1 cellular context compared by ENCODE assay signal in the genomic region with DNA sequence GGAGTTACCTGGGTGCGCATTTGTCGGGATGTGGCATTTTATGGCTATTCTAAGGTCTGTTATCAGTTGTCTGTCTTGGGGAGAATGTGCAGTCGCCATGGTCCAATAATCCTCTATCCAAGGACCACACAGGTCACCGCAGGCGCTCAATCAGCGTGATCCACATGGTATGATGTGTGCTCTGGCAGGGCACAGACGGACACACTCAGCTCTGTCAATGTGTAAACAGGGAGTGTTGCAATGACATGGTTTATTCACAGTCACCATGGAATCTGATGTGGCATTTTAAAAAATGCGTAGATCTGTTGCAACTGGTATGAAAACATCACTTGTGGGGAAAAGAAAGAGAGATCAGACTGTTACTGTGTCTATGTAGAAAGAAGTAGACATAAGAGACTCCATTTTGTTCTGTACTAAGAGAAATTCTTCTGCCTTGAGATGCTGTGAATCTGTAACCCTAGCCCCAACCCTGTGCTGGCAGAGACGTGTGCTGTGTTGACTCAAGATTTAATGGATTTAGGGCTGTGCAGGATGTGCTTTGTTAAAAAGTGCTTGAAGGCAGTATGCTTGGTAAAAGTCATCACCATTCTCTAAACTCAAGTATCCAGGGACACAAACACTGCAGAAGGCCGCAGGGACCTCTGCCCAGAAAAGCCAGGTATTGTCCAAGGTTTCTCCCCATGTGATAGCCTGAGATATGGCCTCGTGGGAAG.
TF ChIP-seq lines count a peak whose summit lies in the region.
"Not testable (repeated sequence)": the region's sequence is repeated elsewhere in the genome, so short reads cannot be mapped to it uniquely, and the experiment has no call there.

No MANE protein-coding gene starts in this region.

TF ChIP-seq in HepG2, 621 proteins besides CTCF, POLR2A, EP300 and RAD21 (continues in another document):
- TF ChIP-seq KLF16 (CRISPR knock-in tag; IDR thresholded peaks at IDR 0.05) (0 out of 4 replicates have a peak, but pooled peaks of 1 of the 2 experiments have one; percentile 29), HOXA3 (CRISPR knock-in tag; IDR thresholded peaks at IDR 0.05) (peak; percentile 63), MEIS2 (CRISPR knock-in tag; IDR thresholded peaks at IDR 0.05) (peak; percentile 67; the same call in 1 of the 2 replicates), CEBPG (CRISPR knock-in tag; IDR thresholded peaks at IDR 0.05) (peak; percentile 93), NCOR1 (IDR thresholded peaks at IDR 0.05; ENCODE audit: borderline replicate concordance, low read length) (peak; percentile 37; the same call in 1 of the 2 replicates), TEAD3 (CRISPR knock-in tag; optimal IDR thresholded peaks at IDR 0.05; ENCODE audit: borderline replicate concordance) (peak; percentile 83), SSRP1 (CRISPR knock-in tag; IDR thresholded peaks at IDR 0.05) (peak; percentile 62; the same call in 1 of the 2 replicates), MXI1 (IDR thresholded peaks at IDR 0.05; ENCODE audit: borderline replicate concordance, low read depth, low read length) (peak; percentile 57; the same call in 1 of the 3 replicates), ZNF501 (CRISPR knock-in tag; IDR thresholded peaks at IDR 0.05) (0 out of 2 replicates have a peak, but pooled peaks have one; percentile 14), POGZ (CRISPR knock-in tag; IDR thresholded peaks at IDR 0.05) (0 out of 2 replicates have a peak, but pooled peaks have one; percentile 26), ZNF292 (CRISPR knock-in tag; IDR thresholded peaks at IDR 0.05; ENCODE audit: borderline replicate concordance, low read depth) (peak; percentile 85; the same call in 1 of the 2 replicates), MAFF (IDR thresholded peaks at IDR 0.05; ENCODE audit: low read depth, low read length) (peak; percentile 47; the same call in 1 of the 2 replicates), NONO (CRISPR knock-in tag; conservative IDR thresholded peaks at IDR 0.05) (0 out of 2 replicates have a peak, but pooled peaks have one; percentile 43), NR2F1 (CRISPR knock-in tag; IDR thresholded peaks at IDR 0.05) (peak in 1 of 2 experiments; percentile 44; a peak in 2 of 4 replicates), BCL6 (CRISPR knock-in tag; IDR thresholded peaks at IDR 0.05) (peak; percentile 65)
- TF ChIP-seq, protein P1, sequence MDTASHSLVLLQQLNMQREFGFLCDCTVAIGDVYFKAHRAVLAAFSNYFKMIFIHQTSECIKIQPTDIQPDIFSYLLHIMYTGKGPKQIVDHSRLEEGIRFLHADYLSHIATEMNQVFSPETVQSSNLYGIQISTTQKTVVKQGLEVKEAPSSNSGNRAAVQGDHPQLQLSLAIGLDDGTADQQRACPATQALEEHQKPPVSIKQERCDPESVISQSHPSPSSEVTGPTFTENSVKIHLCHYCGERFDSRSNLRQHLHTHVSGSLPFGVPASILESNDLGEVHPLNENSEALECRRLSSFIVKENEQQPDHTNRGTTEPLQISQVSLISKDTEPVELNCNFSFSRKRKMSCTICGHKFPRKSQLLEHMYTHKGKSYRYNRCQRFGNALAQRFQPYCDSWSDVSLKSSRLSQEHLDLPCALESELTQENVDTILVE (CRISPR knock-in tag; IDR thresholded peaks at IDR 0.05), result 0 out of 2 replicates have a peak, but pooled peaks have one; percentile 45
- TF ChIP-seq, protein P2, sequence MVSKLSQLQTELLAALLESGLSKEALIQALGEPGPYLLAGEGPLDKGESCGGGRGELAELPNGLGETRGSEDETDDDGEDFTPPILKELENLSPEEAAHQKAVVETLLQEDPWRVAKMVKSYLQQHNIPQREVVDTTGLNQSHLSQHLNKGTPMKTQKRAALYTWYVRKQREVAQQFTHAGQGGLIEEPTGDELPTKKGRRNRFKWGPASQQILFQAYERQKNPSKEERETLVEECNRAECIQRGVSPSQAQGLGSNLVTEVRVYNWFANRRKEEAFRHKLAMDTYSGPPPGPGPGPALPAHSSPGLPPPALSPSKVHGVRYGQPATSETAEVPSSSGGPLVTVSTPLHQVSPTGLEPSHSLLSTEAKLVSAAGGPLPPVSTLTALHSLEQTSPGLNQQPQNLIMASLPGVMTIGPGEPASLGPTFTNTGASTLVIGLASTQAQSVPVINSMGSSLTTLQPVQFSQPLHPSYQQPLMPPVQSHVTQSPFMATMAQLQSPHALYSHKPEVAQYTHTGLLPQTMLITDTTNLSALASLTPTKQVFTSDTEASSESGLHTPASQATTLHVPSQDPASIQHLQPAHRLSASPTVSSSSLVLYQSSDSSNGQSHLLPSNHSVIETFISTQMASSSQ (IDR thresholded peaks at IDR 0.05; ENCODE audit: low read depth), result peak; percentile 47
- TF ChIP-seq, protein P2 (CRISPR knock-in tag; IDR thresholded peaks at IDR 0.05; ENCODE audit: borderline replicate concordance), result peak; percentile 66; the same call in 1 of the 2 replicates
- TF ChIP-seq, protein P3, sequence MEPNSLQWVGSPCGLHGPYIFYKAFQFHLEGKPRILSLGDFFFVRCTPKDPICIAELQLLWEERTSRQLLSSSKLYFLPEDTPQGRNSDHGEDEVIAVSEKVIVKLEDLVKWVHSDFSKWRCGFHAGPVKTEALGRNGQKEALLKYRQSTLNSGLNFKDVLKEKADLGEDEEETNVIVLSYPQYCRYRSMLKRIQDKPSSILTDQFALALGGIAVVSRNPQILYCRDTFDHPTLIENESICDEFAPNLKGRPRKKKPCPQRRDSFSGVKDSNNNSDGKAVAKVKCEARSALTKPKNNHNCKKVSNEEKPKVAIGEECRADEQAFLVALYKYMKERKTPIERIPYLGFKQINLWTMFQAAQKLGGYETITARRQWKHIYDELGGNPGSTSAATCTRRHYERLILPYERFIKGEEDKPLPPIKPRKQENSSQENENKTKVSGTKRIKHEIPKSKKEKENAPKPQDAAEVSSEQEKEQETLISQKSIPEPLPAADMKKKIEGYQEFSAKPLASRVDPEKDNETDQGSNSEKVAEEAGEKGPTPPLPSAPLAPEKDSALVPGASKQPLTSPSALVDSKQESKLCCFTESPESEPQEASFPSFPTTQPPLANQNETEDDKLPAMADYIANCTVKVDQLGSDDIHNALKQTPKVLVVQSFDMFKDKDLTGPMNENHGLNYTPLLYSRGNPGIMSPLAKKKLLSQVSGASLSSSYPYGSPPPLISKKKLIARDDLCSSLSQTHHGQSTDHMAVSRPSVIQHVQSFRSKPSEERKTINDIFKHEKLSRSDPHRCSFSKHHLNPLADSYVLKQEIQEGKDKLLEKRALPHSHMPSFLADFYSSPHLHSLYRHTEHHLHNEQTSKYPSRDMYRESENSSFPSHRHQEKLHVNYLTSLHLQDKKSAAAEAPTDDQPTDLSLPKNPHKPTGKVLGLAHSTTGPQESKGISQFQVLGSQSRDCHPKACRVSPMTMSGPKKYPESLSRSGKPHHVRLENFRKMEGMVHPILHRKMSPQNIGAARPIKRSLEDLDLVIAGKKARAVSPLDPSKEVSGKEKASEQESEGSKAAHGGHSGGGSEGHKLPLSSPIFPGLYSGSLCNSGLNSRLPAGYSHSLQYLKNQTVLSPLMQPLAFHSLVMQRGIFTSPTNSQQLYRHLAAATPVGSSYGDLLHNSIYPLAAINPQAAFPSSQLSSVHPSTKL (CRISPR knock-in tag; IDR thresholded peaks at IDR 0.05), result peak; percentile 76
- TF ChIP-seq, protein P4, sequence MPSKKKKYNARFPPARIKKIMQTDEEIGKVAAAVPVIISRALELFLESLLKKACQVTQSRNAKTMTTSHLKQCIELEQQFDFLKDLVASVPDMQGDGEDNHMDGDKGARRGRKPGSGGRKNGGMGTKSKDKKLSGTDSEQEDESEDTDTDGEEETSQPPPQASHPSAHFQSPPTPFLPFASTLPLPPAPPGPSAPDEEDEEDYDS (CRISPR knock-in tag; IDR thresholded peaks at IDR 0.05), result peak; percentile 41; the same call in 1 of the 2 replicates
- not testable (repeated sequence) for TF ChIP-seq NONO (IDR thresholded peaks at IDR 0.05)
- TF ChIP-seq, protein P5, sequence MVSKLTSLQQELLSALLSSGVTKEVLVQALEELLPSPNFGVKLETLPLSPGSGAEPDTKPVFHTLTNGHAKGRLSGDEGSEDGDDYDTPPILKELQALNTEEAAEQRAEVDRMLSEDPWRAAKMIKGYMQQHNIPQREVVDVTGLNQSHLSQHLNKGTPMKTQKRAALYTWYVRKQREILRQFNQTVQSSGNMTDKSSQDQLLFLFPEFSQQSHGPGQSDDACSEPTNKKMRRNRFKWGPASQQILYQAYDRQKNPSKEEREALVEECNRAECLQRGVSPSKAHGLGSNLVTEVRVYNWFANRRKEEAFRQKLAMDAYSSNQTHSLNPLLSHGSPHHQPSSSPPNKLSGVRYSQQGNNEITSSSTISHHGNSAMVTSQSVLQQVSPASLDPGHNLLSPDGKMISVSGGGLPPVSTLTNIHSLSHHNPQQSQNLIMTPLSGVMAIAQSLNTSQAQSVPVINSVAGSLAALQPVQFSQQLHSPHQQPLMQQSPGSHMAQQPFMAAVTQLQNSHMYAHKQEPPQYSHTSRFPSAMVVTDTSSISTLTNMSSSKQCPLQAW (CRISPR knock-in tag; IDR thresholded peaks at IDR 0.05), result peak; percentile 70
- TF ChIP-seq, protein P6, sequence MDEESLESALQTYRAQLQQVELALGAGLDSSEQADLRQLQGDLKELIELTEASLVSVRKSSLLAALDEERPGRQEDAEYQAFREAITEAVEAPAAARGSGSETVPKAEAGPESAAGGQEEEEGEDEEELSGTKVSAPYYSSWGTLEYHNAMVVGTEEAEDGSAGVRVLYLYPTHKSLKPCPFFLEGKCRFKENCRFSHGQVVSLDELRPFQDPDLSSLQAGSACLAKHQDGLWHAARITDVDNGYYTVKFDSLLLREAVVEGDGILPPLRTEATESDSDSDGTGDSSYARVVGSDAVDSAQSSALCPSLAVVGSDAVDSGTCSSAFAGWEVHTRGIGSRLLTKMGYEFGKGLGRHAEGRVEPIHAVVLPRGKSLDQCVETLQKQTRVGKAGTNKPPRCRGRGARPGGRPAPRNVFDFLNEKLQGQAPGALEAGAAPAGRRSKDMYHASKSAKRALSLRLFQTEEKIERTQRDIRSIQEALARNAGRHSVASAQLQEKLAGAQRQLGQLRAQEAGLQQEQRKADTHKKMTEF (CRISPR knock-in tag; IDR thresholded peaks at IDR 0.05), result 0 out of 2 replicates have a peak, but pooled peaks have one; percentile 35
- TF ChIP-seq, protein P7, sequence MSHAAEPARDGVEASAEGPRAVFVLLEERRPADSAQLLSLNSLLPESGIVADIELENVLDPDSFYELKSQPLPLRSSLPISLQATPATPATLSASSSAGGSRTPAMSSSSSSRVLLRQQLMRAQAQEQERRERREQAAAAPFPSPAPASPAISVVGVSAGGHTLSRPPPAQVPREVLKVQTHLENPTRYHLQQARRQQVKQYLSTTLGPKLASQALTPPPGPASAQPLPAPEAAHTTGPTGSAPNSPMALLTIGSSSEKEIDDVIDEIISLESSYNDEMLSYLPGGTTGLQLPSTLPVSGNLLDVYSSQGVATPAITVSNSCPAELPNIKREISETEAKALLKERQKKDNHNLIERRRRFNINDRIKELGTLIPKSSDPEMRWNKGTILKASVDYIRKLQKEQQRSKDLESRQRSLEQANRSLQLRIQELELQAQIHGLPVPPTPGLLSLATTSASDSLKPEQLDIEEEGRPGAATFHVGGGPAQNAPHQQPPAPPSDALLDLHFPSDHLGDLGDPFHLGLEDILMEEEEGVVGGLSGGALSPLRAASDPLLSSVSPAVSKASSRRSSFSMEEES (CRISPR knock-in tag; IDR thresholded peaks at IDR 0.05), result peak; percentile 52; the same call in 1 of the 2 replicates
- TF ChIP-seq, protein P8, sequence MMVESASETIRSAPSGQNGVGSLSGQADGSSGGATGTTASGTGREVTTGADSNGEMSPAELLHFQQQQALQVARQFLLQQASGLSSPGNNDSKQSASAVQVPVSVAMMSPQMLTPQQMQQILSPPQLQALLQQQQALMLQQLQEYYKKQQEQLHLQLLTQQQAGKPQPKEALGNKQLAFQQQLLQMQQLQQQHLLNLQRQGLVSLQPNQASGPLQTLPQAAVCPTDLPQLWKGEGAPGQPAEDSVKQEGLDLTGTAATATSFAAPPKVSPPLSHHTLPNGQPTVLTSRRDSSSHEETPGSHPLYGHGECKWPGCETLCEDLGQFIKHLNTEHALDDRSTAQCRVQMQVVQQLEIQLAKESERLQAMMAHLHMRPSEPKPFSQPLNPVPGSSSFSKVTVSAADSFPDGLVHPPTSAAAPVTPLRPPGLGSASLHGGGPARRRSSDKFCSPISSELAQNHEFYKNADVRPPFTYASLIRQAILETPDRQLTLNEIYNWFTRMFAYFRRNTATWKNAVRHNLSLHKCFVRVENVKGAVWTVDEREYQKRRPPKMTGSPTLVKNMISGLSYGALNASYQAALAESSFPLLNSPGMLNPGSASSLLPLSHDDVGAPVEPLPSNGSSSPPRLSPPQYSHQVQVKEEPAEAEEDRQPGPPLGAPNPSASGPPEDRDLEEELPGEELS (CRISPR knock-in tag; IDR thresholded peaks at IDR 0.05), result peak; percentile 52
- TF ChIP-seq, protein P9, sequence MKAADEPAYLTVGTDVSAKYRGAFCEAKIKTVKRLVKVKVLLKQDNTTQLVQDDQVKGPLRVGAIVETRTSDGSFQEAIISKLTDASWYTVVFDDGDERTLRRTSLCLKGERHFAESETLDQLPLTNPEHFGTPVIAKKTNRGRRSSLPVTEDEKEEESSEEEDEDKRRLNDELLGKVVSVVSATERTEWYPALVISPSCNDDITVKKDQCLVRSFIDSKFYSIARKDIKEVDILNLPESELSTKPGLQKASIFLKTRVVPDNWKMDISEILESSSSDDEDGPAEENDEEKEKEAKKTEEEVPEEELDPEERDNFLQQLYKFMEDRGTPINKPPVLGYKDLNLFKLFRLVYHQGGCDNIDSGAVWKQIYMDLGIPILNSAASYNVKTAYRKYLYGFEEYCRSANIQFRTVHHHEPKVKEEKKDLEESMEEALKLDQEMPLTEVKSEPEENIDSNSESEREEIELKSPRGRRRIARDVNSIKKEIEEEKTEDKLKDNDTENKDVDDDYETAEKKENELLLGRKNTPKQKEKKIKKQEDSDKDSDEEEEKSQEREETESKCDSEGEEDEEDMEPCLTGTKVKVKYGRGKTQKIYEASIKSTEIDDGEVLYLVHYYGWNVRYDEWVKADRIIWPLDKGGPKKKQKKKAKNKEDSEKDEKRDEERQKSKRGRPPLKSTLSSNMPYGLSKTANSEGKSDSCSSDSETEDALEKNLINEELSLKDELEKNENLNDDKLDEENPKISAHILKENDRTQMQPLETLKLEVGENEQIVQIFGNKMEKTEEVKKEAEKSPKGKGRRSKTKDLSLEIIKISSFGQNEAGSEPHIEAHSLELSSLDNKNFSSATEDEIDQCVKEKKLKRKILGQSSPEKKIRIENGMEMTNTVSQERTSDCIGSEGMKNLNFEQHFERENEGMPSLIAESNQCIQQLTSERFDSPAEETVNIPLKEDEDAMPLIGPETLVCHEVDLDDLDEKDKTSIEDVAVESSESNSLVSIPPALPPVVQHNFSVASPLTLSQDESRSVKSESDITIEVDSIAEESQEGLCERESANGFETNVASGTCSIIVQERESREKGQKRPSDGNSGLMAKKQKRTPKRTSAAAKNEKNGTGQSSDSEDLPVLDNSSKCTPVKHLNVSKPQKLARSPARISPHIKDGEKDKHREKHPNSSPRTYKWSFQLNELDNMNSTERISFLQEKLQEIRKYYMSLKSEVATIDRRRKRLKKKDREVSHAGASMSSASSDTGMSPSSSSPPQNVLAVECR (CRISPR knock-in tag; IDR thresholded peaks at IDR 0.05; ENCODE audit: borderline replicate concordance), result peak; percentile 35; the same call in 1 of the 2 replicates
